Comparison of ENCODE assay signal across 10 cellular contexts in the genomic region with DNA sequence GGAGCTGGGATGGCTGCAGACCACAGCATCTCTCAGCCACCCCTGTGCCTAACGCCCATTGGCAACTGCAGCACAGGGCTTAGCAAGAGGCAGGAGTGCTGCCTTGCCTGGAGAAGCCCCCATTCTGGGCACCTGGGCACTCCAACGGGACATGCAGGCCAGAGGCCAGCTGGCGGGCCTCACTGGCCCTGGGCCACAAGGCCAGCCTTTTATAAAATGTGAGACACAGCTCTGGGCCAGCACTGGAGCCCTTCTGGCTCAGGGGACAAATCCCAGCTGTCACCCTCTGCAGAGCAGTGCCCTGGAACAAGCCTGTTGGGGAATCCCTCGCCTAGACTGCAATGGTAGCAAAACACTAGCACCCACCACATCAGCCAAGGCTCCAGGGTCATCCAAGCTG.
"Had no signal": no experiment of that assay in that cellular context is flagged by ENCODE, and none has a peak within 500 bp of the region (broad histone marks: within the 10 kb centered on the region; RNA-seq: fewer than 3 reads in every experiment).

No MANE protein-coding gene starts in this region.

- H3K27ac ChIP-seq: neutrophil, right lobe of liver, transverse colon had no signal

- FAIRE-seq: kidney had no signal

- H3K4me3 ChIP-seq: right lobe of liver, transverse colon had no signal

- ATAC-seq: activated CD4-positive, CD25-positive, alpha-beta regulatory T cell treated with anti-CD3 and anti-CD28 coated beads, Interleukin-2, amount 50 U/mL, for 24 hours; right lobe of liver; stimulated activated memory B cell treated with anti-CD40 and anti-IgM and Interleukin-4, amounts not matched to agents 10 μg/mL and 1 μg/mL and 100 μg/mL, for 72 hours had no signal

- H3K27me3 ChIP-seq: right lobe of liver, transverse colon had no signal

- H3K4me1 ChIP-seq: right lobe of liver, transverse colon had no signal

- DNase-seq: activated T-cell treated with anti-CD3 and anti-CD28 coated beads, Interleukin-2, amount 50 U/mL, for 1 hour; dermis blood vessel endothelial cell; kidney; naive B cell; right lobe of liver; stimulated activated CD4-positive, alpha-beta T cell treated with anti-CD3 and anti-CD28 coated beads, Interleukin-1b, Interleukin-23, amount 100 ng/mL, for 48 hours; transverse colon had no signal

- H3K9me3 ChIP-seq: neutrophil, right lobe of liver, transverse colon had no signal

- H3K36me3 ChIP-seq: neutrophil, right lobe of liver, transverse colon had no signal
